In the genomic region with DNA sequence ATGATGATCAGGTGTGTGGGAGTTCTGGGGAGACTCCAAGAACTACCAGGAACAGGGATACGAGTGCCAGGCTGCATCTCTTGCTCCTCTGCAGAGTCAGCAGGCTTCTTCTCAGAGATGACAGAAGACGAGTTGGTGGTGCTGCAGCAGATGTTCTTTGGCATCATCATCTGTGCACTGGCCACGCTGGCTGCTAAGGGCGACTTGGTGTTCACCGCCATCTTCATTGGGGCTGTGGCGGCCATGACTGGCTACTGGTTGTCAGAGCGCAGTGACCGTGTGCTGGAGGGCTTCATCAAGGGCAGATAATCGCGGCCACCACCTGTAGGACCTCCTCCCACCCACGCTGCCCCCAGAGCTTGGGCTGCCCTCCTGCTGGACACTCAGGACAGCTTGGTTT, we compare ENCODE assay signal across 30 cellular contexts. TPM values are rescaled to one million over a fixed set of nuclear protein-coding genes. Genes with fewer than 3 reads are reported as not detected.
DNase-seq lines count a peak whose midpoint lies in the region; ATAC-seq and TF ChIP-seq lines count a peak whose summit lies in the region.
"Had no signal": no experiment of that assay in that cellular context is flagged by ENCODE, and none has a peak within 500 bp of the region (broad histone marks: within the 10 kb centered on the region; RNA-seq: fewer than 3 reads in every experiment).

No MANE protein-coding gene starts in this region.

- POLR2A ChIA-PET in HEK293 (lab: Yijun Ruan, JAX) = interaction anchor here (1.2 to 4.0 kb wide), 2 partner anchors 10 to 11 kb away, joined by 3 to 23 read pairs; a partner anchor contains a TSS
- POLR2A ChIA-PET in naive thymus-derived CD4-positive, alpha-beta T cell (lab: Charles Lee) = interaction anchor here (0.9 to 2.2 kb wide), 2 partner anchors 9 to 11 kb away, joined by 3 to 12 read pairs; a partner anchor contains a TSS

- intact Hi-C loops in naive thymus-derived CD4-positive, alpha-beta T cell (cut with micrococcal nuclease) = no loop called here

- TF ChIP-seq CTCF in HEK293 (tag by site-specific recombination; IDR thresholded peaks at IDR 0.05) (no peak), chondrocyte (IDR thresholded peaks at IDR 0.05) (no peak)

- H3K27ac Mint-ChIP-seq in chondrocyte (ENCODE audit: unreplicated experiment) = no peak overlapping the region
- H3K27ac Mint-ChIP-seq in stimulated activated effector memory CD8-positive, alpha-beta T cell treated with anti-CD3 and anti-CD28 coated beads, Interleukin-12 subunit alpha, Interleukin-12 subunit beta, amount 100 ng/mL, for 72 hours = peak overlapping the region; percentile 1
- H3K27ac Mint-ChIP-seq in naive thymus-derived CD4-positive, alpha-beta T cell = peak overlapping the region in 2 of 9 donors; percentile 17 to 23

- H3K27me3 Mint-ChIP-seq in chondrocyte (ENCODE audit: low read depth) = no peaks in the 10 kb centered on the region
- no peaks in the 10 kb centered on the region for H3K27me3 Mint-ChIP-seq in naive thymus-derived CD4-positive, alpha-beta T cell
- H3K27me3 Mint-ChIP-seq: brain had no signal

- H3K36me3 ChIP-seq in HEK293 (ENCODE audit: control insufficient read depth in 2 of 2, insufficient read depth in 1 of 2, low read length in 2 of 2) = peaks cover 0 to 52% of the 10 kb centered on the region in 2 experiments; a peak in 1 of 3 replicates
- H3K36me3 ChIP-seq in naive thymus-derived CD4-positive, alpha-beta T cell (ENCODE audit: control insufficient read depth in 2 of 3, insufficient read depth in 3 of 3, low read length in 3 of 3) = peaks cover 0 to 39% (median 0%) of the 10 kb centered on the region in 3 experiments

- no peak overlapping the region for H3K27ac ChIP-seq in HEK293 (ENCODE audit: extremely low read depth, low read depth, low read length)
- H3K27ac ChIP-seq in naive thymus-derived CD4-positive, alpha-beta T cell (ENCODE audit: low read depth, low read length) = no peak overlapping the region
- H3K27ac ChIP-seq: left ventricle myocardium inferior, psoas muscle, tibial nerve had no signal

- peak; percentile 68 for DNase-seq in chondrocyte (ENCODE audit: low spot score)
- no peak for DNase-seq in stimulated activated effector memory CD8-positive, alpha-beta T cell treated with anti-CD3 and anti-CD28 coated beads, Interleukin-12 subunit alpha, Interleukin-12 subunit beta, amount 100 ng/mL, for 72 hours (ENCODE audit: low spot score in 2 of 2)
- no peak for DNase-seq in NCI-H1048 (lab: John Stamatoyannopoulos, UW)
- DNase-seq in naive thymus-derived CD4-positive, alpha-beta T cell = no peak
- DNase-seq: activated CD4-positive, alpha-beta T cell treated with anti-CD3 and anti-CD28 coated beads, Interleukin-2, amount 50 U/mL, for 48 hours; activated naive CD4-positive, alpha-beta T cell treated with anti-CD3 and anti-CD28 coated beads, Interleukin-2, amount 50 U/mL, for 16 hours; amniotic stem cell; C1 segment of cervical spinal cord; cerebellar nuclear complex; foreskin fibroblast; islet precursor cell; Kasumi-1; left ventricle myocardium inferior; mesenchymal stem cell; NCI-H1417 treated with DMSO at 0.1 percent for 48 hours; NCI-H2029 treated with DMSO at 0.1 percent for 48 hours; NCI-H2227 treated with DMSO at 0.1 percent for 48 hours; NCI-H526; NK-92 treated with Interleukin-12 subunit alpha and Interleukin-12 subunit beta, amount 100 ng/mL, for 24 hours; psoas muscle; sigmoid colon; SK-N-SH; stimulated activated CD4-positive, alpha-beta T cell treated with anti-CD3 and anti-CD28 coated beads, Interleukin-12 subunit alpha, Interleukin-12 subunit beta, amount 100 ng/mL, for 4 hours; stimulated activated CD4-positive, alpha-beta T cell treated with anti-CD3 and anti-CD28 coated beads, Interleukin-4, amount 100 ng/mL, for 1 hour; T-helper 2 cell had no signal

- H3K4me3 ChIP-seq in HEK293 (ENCODE audit: low read depth, low read length) = no peak overlapping the region
- no peak overlapping the region for H3K4me3 ChIP-seq in naive thymus-derived CD4-positive, alpha-beta T cell (ENCODE audit: low read length)
- H3K4me3 ChIP-seq: esophagus muscularis mucosa, HAP-1, left ventricle myocardium inferior, psoas muscle, sigmoid colon, tibial nerve had no signal

- H3K4me1 ChIP-seq in HEK293 (ENCODE audit: control insufficient read depth, insufficient read depth, low read length) = no peaks in the 10 kb centered on the region
- H3K4me1 ChIP-seq in naive thymus-derived CD4-positive, alpha-beta T cell (ENCODE audit: control insufficient read depth in 2 of 2, insufficient read depth in 2 of 2, low read length in 2 of 2) = no peaks in the 10 kb centered on the region
- H3K4me1 ChIP-seq: HAP-1, psoas muscle had no signal

- peaks cover 17% of the 10 kb centered on the region for H3K4me1 Mint-ChIP-seq in chondrocyte (ENCODE audit: low read depth)
- peaks cover 5% of the 10 kb centered on the region for H3K4me1 Mint-ChIP-seq in stimulated activated effector memory CD8-positive, alpha-beta T cell treated with anti-CD3 and anti-CD28 coated beads, Interleukin-12 subunit alpha, Interleukin-12 subunit beta, amount 100 ng/mL, for 72 hours
- H3K4me1 Mint-ChIP-seq in naive thymus-derived CD4-positive, alpha-beta T cell = peaks cover 0 to 8% (median 0%) of the 10 kb centered on the region in 7 donors
- H3K4me1 Mint-ChIP-seq: brain had no signal

- H3K9me3 Mint-ChIP-seq in chondrocyte (ENCODE audit: low read depth) = no peaks in the 10 kb centered on the region
- H3K9me3 Mint-ChIP-seq in stimulated activated effector memory CD8-positive, alpha-beta T cell treated with anti-CD3 and anti-CD28 coated beads, Interleukin-12 subunit alpha, Interleukin-12 subunit beta, amount 100 ng/mL, for 72 hours = no peaks in the 10 kb centered on the region
- H3K9me3 Mint-ChIP-seq in naive thymus-derived CD4-positive, alpha-beta T cell = no peaks in the 10 kb centered on the region
- H3K9me3 Mint-ChIP-seq: brain had no signal

- no peak overlapping the region for H3K4me3 Mint-ChIP-seq in chondrocyte (ENCODE audit: unreplicated experiment)
- H3K4me3 Mint-ChIP-seq in stimulated activated effector memory CD8-positive, alpha-beta T cell treated with anti-CD3 and anti-CD28 coated beads, Interleukin-12 subunit alpha, Interleukin-12 subunit beta, amount 100 ng/mL, for 72 hours = no peak overlapping the region
- H3K4me3 Mint-ChIP-seq in naive thymus-derived CD4-positive, alpha-beta T cell = no peak overlapping the region

- ATAC-seq in stimulated activated effector memory CD8-positive, alpha-beta T cell treated with anti-CD3 and anti-CD28 coated beads, Interleukin-12 subunit alpha, Interleukin-12 subunit beta, amount 100 ng/mL, for 72 hours = no peak
- no peak for ATAC-seq in naive thymus-derived CD4-positive, alpha-beta T cell
- ATAC-seq: psoas muscle had no signal

- peaks cover 2% of the 10 kb centered on the region for H3K36me3 Mint-ChIP-seq in chondrocyte (ENCODE audit: low read depth)
- peaks cover 26% of the 10 kb centered on the region for H3K36me3 Mint-ChIP-seq in stimulated activated effector memory CD8-positive, alpha-beta T cell treated with anti-CD3 and anti-CD28 coated beads, Interleukin-12 subunit alpha, Interleukin-12 subunit beta, amount 100 ng/mL, for 72 hours
- H3K36me3 Mint-ChIP-seq in naive thymus-derived CD4-positive, alpha-beta T cell = peaks cover 0 to 6% (median 0%) of the 10 kb centered on the region in 5 donors

- H3K9me3 ChIP-seq in HEK293 (ENCODE audit: control insufficient read depth, insufficient read depth, low read depth, low read length) = no peaks in the 10 kb centered on the region
- no peaks in the 10 kb centered on the region for H3K9me3 ChIP-seq in naive thymus-derived CD4-positive, alpha-beta T cell (ENCODE audit: control insufficient read depth in 2 of 3, low read length in 3 of 3)
- H3K9me3 ChIP-seq: esophagus muscularis mucosa, HAP-1, left ventricle myocardium inferior, psoas muscle, sigmoid colon, SK-N-SH, tibial nerve had no signal

- CTCF ChIA-PET in HEK293 (lab: Yijun Ruan, JAX) = interaction anchor here (0.5 kb wide), 1 partner anchor 444 kb away, joined by 3 read pairs; no protein-coding TSS in a partner anchor
- CTCF ChIA-PET in naive thymus-derived CD4-positive, alpha-beta T cell (lab: Charles Lee) = interaction anchor here (4.1 kb wide), 1 partner anchor 11 kb away, joined by 35 read pairs; a partner anchor contains a TSS

- H3K27me3 ChIP-seq in naive thymus-derived CD4-positive, alpha-beta T cell (ENCODE audit: control insufficient read depth in 2 of 2, insufficient read depth in 2 of 2, low read length in 2 of 2) = no peaks in the 10 kb centered on the region
- H3K27me3 ChIP-seq: sigmoid colon, tibial nerve had no signal

TF ChIP-seq in HEK293, 187 proteins besides CTCF, POLR2A, EP300 and RAD21:
- TF ChIP-seq SCRT2 (tag by site-specific recombination; IDR thresholded peaks at IDR 0.05) (peak; percentile 59; the same call in 1 of the 2 replicates), ZNF548 (tag by site-specific recombination; IDR thresholded peaks at IDR 0.05) (no peak), ZNF138 (tag by site-specific recombination; IDR thresholded peaks at IDR 0.05; ENCODE audit: borderline replicate concordance) (no peak), ZNF248 (tag by site-specific recombination; IDR thresholded peaks at IDR 0.05) (no peak)
TF ChIP-seq in HEK293: peak in this region for 1.

RNA-seq across cellular contexts. Expression of a gene that starts 7.9 kb away (rescaled TPM):
- total RNA-seq in chondrocyte = 3.9 to 7.6 TPM (median 3.9 TPM) in 3 replicates
- total RNA-seq in naive thymus-derived CD4-positive, alpha-beta T cell = 10 to 100 TPM in 2 of 5 experiments, 1 to 10 TPM in 3; 5.1 to 10.8 (median 8.8) TPM
- polyA plus RNA-seq in naive thymus-derived CD4-positive, alpha-beta T cell = 1 to 10 TPM; 5.4 to 6.4 TPM

RNA-seq across cellular contexts. Expression of a gene that starts 10.6 kb away (rescaled TPM):
- 26.5 to 29.9 TPM (median 28.2 TPM) in 3 replicates for total RNA-seq in chondrocyte
- total RNA-seq in naive thymus-derived CD4-positive, alpha-beta T cell = 10 to 100 TPM; 21.0 to 64.9 (median 29.6) TPM
- 10 to 100 TPM; 30.1 to 31.0 TPM for polyA plus RNA-seq in naive thymus-derived CD4-positive, alpha-beta T cell

RNA-seq across cellular contexts. Expression of a gene that starts 27.4 kb away (rescaled TPM):
- total RNA-seq in chondrocyte = 20.8 to 26.4 TPM (median 21.3 TPM) in 3 replicates
- 1 to 10 TPM in 3 of 5 experiments, under 1 TPM in 2; 0.70 to 3.2 (median 1.4) TPM for total RNA-seq in naive thymus-derived CD4-positive, alpha-beta T cell
- polyA plus RNA-seq in naive thymus-derived CD4-positive, alpha-beta T cell = 10 to 100 TPM in 1 of 2 donors, 1 to 10 TPM in 1; 8.3 to 11.9 TPM

RNA-seq across cellular contexts. Expression of a gene that starts 41.6 kb away (rescaled TPM):
- 0.42 to 1.6 TPM (median 0.92 TPM) in 3 replicates for total RNA-seq in chondrocyte
- total RNA-seq in naive thymus-derived CD4-positive, alpha-beta T cell = 1 to 10 TPM in 2 of 5 experiments, under 1 TPM in 3; 0.19 to 2.2 (median 0.38) TPM
- polyA plus RNA-seq in naive thymus-derived CD4-positive, alpha-beta T cell = not detected

RNA-seq across cellular contexts. Expression of a gene that starts 42.4 kb away (rescaled TPM):
- 51.5 to 60.0 TPM (median 52.9 TPM) in 3 replicates for total RNA-seq in chondrocyte
- total RNA-seq in naive thymus-derived CD4-positive, alpha-beta T cell = 10 to 100 TPM; 33.2 to 55.6 (median 38.9) TPM
- 10 to 100 TPM; 38.3 to 55.0 TPM for polyA plus RNA-seq in naive thymus-derived CD4-positive, alpha-beta T cell
